Comparison of ENCODE assay signal across 8 cellular contexts in the genomic region with DNA sequence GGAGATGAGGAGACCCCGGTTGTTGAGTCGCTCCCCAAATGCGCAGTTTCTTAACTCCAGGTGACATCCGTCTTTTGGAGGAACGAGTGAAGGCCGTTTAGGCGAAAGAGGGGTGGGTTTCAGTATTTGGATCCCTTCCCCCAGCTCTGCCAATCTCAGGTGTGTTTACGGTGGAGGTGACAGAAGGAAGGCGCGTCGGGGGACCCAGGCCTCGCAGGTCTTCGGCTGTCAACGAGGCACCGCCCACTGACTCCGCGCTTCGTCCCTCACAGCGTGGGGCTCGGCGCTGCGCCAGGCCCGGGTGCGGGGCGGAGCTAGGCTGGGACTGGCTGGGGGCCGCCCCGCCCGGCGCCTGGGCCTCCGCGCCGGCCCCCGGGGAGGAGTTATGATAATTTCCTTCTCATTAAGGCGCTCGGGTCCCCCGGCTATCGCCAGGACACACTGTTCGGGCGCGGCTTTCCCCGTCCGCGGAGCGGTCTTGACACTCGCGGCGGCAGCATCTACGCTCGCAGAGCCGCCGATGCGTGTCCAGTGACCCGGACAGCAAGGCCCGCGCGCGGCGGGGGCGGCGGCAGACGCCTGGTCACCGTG. TPM values are rescaled to one million over a fixed set of nuclear protein-coding genes. Genes with fewer than 3 reads are reported as not detected.
A peak's percentile ranks its signal among the peaks of the same experiment; 100 is the strongest.
DNase-seq lines count a peak whose midpoint lies in the region; TF ChIP-seq lines count a peak whose summit lies in the region.

A gene (plus strand): TSS at position 434 of the 591 bp plus-strand sequence. CDS start 239 bp downstream, outside the sequence.

- peak within 1 kb of the TSS; percentile 81 to 93 (median 86) for H3K4me3 Mint-ChIP-seq in brain
- peak within 1 kb of the TSS in 4 of 5 donors; percentile 45 to 57 (median 48) for H3K4me3 Mint-ChIP-seq in immature natural killer cell

- H3K27ac Mint-ChIP-seq in brain (peak within 1 kb of the TSS in 2 of 5 experiments; percentile 83 to 90), immature natural killer cell (no peak within 1 kb of the TSS)

- TF ChIP-seq CTCF in brain (conservative IDR thresholded peaks at IDR 0.05) = no peak

- H3K27me3 Mint-ChIP-seq in brain (peaks cover 99% of the 10 kb centered on the region), immature natural killer cell (ENCODE audit: low read depth in 3 of 3) (peaks cover 18 to 23% (median 20%) of the 10 kb centered on the region in 3 donors)

- H3K36me3 Mint-ChIP-seq in brain (no peaks in the 10 kb centered on the region), immature natural killer cell (peaks cover 0 to 5% (median 4%) of the 10 kb centered on the region in 3 donors)

- H3K4me1 Mint-ChIP-seq in brain (peaks cover 31% of the 10 kb centered on the region), immature natural killer cell (peaks cover 5 to 8% of the 10 kb centered on the region in 2 donors)

- DNase-seq in activated CD4-positive, alpha-beta T cell treated with anti-CD3 and anti-CD28 coated beads for 48 hours = peak; percentile 58
- no peak for DNase-seq in activated CD4-positive, alpha-beta T cell treated with anti-CD3 and anti-CD28 coated beads, Interleukin-2, amount 50 U/mL, for 4 hours
- DNase-seq in NCI-H526 (lab: John Stamatoyannopoulos, UW) = peak; percentile 79 to 97
- DNase-seq in immature natural killer cell = no peak
- peak; percentile 12 for DNase-seq in stimulated activated CD4-positive, alpha-beta T cell treated with anti-CD3 and anti-CD28 coated beads, Interleukin-4, amount 100 ng/mL, for 1 hour
- DNase-seq in NCI-H446 treated with DMSO at 0.1 percent for 48 hours (lab: John Stamatoyannopoulos, UW) = no peak
- no peak for DNase-seq in middle frontal gyrus (ENCODE audit: extremely low spot score, low spot score)

- H3K9me3 Mint-ChIP-seq in brain = peaks cover 0 to 9% (median 5%) of the 10 kb centered on the region in 5 experiments
- no peaks in the 10 kb centered on the region for H3K9me3 Mint-ChIP-seq in immature natural killer cell

RNA-seq across cellular contexts. Expression of the gene that starts here (rescaled TPM):
- 4.0 TPM for polyA plus RNA-seq in brain (ENCODE audit: insufficient read depth, low read depth, low replicate concordance)
- not detected for polyA plus RNA-seq in immature natural killer cell

Comparison
In these comparisons a context has a peak if more than half of its experiments do, and no peak if none do; other contexts are left out.
1. DNase-seq: peak in activated CD4-positive, alpha-beta T cell treated with anti-CD3 and anti-CD28 coated beads for 48 hours (single experiment), NCI-H526 (2 of 2) and stimulated activated CD4-positive, alpha-beta T cell treated with anti-CD3 and anti-CD28 coated beads, Interleukin-4, amount 100 ng/mL, for 1 hour (single experiment); none in activated CD4-positive, alpha-beta T cell treated with anti-CD3 and anti-CD28 coated beads, Interleukin-2, amount 50 U/mL, for 4 hours (0 of 2), immature natural killer cell (0 of 3), NCI-H446 treated with DMSO at 0.1 percent for 48 hours (single experiment) and middle frontal gyrus (single experiment).